9 cellular contexts compared by ENCODE assay signal in the genomic region with DNA sequence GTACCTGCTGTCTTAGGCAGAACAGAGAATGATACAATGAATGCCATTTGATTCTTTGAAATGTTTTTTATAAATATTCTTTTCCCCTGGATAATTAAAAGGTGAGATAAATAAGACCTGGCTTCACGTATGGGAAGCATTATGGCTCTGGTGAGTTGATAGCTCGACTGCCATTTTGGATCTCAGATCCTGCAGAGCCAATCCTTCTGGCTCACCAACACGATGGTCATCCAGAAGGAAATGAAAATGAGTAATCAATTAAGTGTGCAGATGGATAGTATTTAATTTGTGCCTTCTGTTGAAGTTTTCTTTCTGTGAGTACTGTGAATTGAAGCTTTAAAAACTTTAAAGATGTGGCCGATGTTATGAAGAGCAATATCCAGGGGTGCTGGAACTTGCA. TPM values are rescaled to one million over a fixed set of nuclear protein-coding genes. Genes with fewer than 3 reads are reported as not detected.
DNase-seq lines count a peak whose midpoint lies in the region; ATAC-seq and TF ChIP-seq lines count a peak whose summit lies in the region.
"Had no signal": no experiment of that assay in that cellular context is flagged by ENCODE, and none has a peak within 500 bp of the region (broad histone marks: within the 10 kb centered on the region; RNA-seq: fewer than 3 reads in every experiment).

No MANE protein-coding gene starts in this region.

- no peaks in the 10 kb centered on the region for H3K27me3 ChIP-seq in heart left ventricle

- intact Hi-C loops in heart left ventricle (cut with DNase I): loop anchor here in 4 of 10 donors (5.0 to 10.0 kb wide), 4 partner anchors 42 to 167 kb away; a partner anchor contains a TSS
- intact Hi-C loops in Right ventricle myocardium superior (cut with DNase I): loop anchor here (10.0 kb wide), 2 partner anchors 94 to 136 kb away; no protein-coding TSS in a partner anchor

- TF ChIP-seq POLR2A in heart left ventricle (IDR thresholded peaks at IDR 0.05): no peak

- H3K4me1 Mint-ChIP-seq in immature natural killer cell: peaks cover 72 to 93% of the 10 kb centered on the region in 2 donors
- peaks cover 62% of the 10 kb centered on the region for H3K4me1 Mint-ChIP-seq in type B pancreatic cell (ENCODE audit: unreplicated experiment)

- peak overlapping the region in 5 of 12 donors; percentile 4 to 93 (median 83) for H3K27ac ChIP-seq in heart left ventricle

- H3K4me3 Mint-ChIP-seq in immature natural killer cell (peak overlapping the region; percentile 18 to 89 (median 53)), type B pancreatic cell (peak overlapping the region; percentile 69)

- peak overlapping the region; percentile 88 to 96 for H3K27ac Mint-ChIP-seq in activated naive CD4-positive, alpha-beta T cell treated with anti-CD3 and anti-CD28 coated beads, Interleukin-2, amount 50 U/mL, for 72 hours
- H3K27ac Mint-ChIP-seq in immature natural killer cell (peak overlapping the region; percentile 63 to 89 (median 80)), type B pancreatic cell (peak overlapping the region; percentile 10)

- ATAC-seq in heart left ventricle: no peak
- no peak for ATAC-seq in Right ventricle myocardium superior (ENCODE audit: poor library complexity)
- ATAC-seq in activated naive CD4-positive, alpha-beta T cell treated with anti-CD3 and anti-CD28 coated beads, Interleukin-2, amount 50 U/mL, for 72 hours: no peak

- peak overlapping the region in 7 of 12 donors; percentile 11 to 79 (median 70) for H3K4me3 ChIP-seq in heart left ventricle

- peaks cover 0 to 10% (median 8%) of the 10 kb centered on the region in 3 donors for H3K27me3 Mint-ChIP-seq in immature natural killer cell (ENCODE audit: low read depth in 3 of 3)
- no peaks in the 10 kb centered on the region for H3K27me3 Mint-ChIP-seq in type B pancreatic cell

- no peaks in the 10 kb centered on the region for H3K9me3 ChIP-seq in heart left ventricle

- DNase-seq in heart left ventricle: no peak
- no peak for DNase-seq in Right ventricle myocardium superior
- no peak for DNase-seq in activated naive CD4-positive, alpha-beta T cell treated with anti-CD3 and anti-CD28 coated beads, Interleukin-2, amount 50 U/mL, for 72 hours (ENCODE audit: low spot score in 2 of 2)
- DNase-seq in immature natural killer cell: no peak
- no peak for DNase-seq in type B pancreatic cell (ENCODE audit: extremely low spot score, unreplicated experiment)
- DNase-seq in SHP77 (lab: John Stamatoyannopoulos, UW): no peak
- no peak for DNase-seq in NCI-H2107 treated with DMSO at 0.1 percent for 48 hours (lab: John Stamatoyannopoulos, UW; ENCODE audit: unreplicated experiment)
- no peak for DNase-seq in stimulated activated CD4-positive, alpha-beta T cell treated with anti-CD3 and anti-CD28 coated beads, Interleukin-4, amount 100 ng/mL, for 24 hours
- DNase-seq: activated effector memory CD4-positive, alpha-beta T cell treated with Interleukin-2 at 50 U/mL for 16 hours had no signal

- TF ChIP-seq CTCF in heart left ventricle (IDR thresholded peaks at IDR 0.05) (no peak), type B pancreatic cell (conservative IDR thresholded peaks at IDR 0.05) (no peak)

- H3K36me3 ChIP-seq in heart left ventricle: no peaks in the 10 kb centered on the region

- peaks cover 11 to 87% (median 75%) of the 10 kb centered on the region in 12 donors for H3K4me1 ChIP-seq in heart left ventricle

- peaks cover 20 to 33% of the 10 kb centered on the region in 2 donors for H3K36me3 Mint-ChIP-seq in activated naive CD4-positive, alpha-beta T cell treated with anti-CD3 and anti-CD28 coated beads, Interleukin-2, amount 50 U/mL, for 72 hours
- H3K36me3 Mint-ChIP-seq in immature natural killer cell: no peaks in the 10 kb centered on the region
- peaks cover 10% of the 10 kb centered on the region for H3K36me3 Mint-ChIP-seq in type B pancreatic cell

- peaks cover 0 to 8% of the 10 kb centered on the region in 2 donors for H3K9me3 Mint-ChIP-seq in activated naive CD4-positive, alpha-beta T cell treated with anti-CD3 and anti-CD28 coated beads, Interleukin-2, amount 50 U/mL, for 72 hours
- H3K9me3 Mint-ChIP-seq in immature natural killer cell (no peaks in the 10 kb centered on the region), type B pancreatic cell (peaks cover 2% of the 10 kb centered on the region)

- 57 to 64% (median 60%) methylated on average over 4 of the region's 4 CpGs for WGBS in heart left ventricle, 4 donors

RNA-seq across cellular contexts. Expression of a gene that starts 2.7 kb away (rescaled TPM):
- total RNA-seq in heart left ventricle (10 to 100 TPM; 32.7 to 62.4 (median 41.1) TPM), Right ventricle myocardium superior (37.5 TPM), type B pancreatic cell (ENCODE audit: low replicate concordance) (48.3 and 50.7 TPM in 2 replicates)
- polyA plus RNA-seq in heart left ventricle (10 to 100 TPM; 13.2 to 18.3 TPM), immature natural killer cell (10 to 100 TPM; 12.9 to 90.1 (median 29.7) TPM)
- 10 to 100 TPM; 57.7 to 63.2 TPM for total RNA-seq in activated naive CD4-positive, alpha-beta T cell treated with anti-CD3 and anti-CD28 coated beads, Interleukin-2, amount 50 U/mL, for 72 hours

Comparison
In these comparisons a context has a peak if more than half of its experiments do, and no peak if none do; other contexts are left out.
1. H3K27ac Mint-ChIP-seq: peak in every context shown above with its lines; median percentile 92 in activated naive CD4-positive, alpha-beta T cell treated with anti-CD3 and anti-CD28 coated beads, Interleukin-2, amount 50 U/mL, for 72 hours; 80 in immature natural killer cell; 10 in type B pancreatic cell.